1 cellular context compared by ENCODE assay signal in genomic region chr4:48250980-48251379, GRCh38.
TF ChIP-seq lines count a peak whose summit lies in the region.

No MANE protein-coding gene starts in this region.

TF ChIP-seq in K562, 482 proteins besides CTCF, POLR2A, EP300 and RAD21 (continued from another document):
- TF ChIP-seq, protein P1, sequence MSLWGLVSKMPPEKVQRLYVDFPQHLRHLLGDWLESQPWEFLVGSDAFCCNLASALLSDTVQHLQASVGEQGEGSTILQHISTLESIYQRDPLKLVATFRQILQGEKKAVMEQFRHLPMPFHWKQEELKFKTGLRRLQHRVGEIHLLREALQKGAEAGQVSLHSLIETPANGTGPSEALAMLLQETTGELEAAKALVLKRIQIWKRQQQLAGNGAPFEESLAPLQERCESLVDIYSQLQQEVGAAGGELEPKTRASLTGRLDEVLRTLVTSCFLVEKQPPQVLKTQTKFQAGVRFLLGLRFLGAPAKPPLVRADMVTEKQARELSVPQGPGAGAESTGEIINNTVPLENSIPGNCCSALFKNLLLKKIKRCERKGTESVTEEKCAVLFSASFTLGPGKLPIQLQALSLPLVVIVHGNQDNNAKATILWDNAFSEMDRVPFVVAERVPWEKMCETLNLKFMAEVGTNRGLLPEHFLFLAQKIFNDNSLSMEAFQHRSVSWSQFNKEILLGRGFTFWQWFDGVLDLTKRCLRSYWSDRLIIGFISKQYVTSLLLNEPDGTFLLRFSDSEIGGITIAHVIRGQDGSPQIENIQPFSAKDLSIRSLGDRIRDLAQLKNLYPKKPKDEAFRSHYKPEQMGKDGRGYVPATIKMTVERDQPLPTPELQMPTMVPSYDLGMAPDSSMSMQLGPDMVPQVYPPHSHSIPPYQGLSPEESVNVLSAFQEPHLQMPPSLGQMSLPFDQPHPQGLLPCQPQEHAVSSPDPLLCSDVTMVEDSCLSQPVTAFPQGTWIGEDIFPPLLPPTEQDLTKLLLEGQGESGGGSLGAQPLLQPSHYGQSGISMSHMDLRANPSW (CRISPR knock-in tag; IDR thresholded peaks at IDR 0.05): no peak
- TF ChIP-seq, protein P2, sequence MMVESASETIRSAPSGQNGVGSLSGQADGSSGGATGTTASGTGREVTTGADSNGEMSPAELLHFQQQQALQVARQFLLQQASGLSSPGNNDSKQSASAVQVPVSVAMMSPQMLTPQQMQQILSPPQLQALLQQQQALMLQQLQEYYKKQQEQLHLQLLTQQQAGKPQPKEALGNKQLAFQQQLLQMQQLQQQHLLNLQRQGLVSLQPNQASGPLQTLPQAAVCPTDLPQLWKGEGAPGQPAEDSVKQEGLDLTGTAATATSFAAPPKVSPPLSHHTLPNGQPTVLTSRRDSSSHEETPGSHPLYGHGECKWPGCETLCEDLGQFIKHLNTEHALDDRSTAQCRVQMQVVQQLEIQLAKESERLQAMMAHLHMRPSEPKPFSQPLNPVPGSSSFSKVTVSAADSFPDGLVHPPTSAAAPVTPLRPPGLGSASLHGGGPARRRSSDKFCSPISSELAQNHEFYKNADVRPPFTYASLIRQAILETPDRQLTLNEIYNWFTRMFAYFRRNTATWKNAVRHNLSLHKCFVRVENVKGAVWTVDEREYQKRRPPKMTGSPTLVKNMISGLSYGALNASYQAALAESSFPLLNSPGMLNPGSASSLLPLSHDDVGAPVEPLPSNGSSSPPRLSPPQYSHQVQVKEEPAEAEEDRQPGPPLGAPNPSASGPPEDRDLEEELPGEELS (CRISPR knock-in tag; IDR thresholded peaks at IDR 0.05; ENCODE audit: borderline replicate concordance): no peak
- TF ChIP-seq POLR2AphosphoS2 (IDR thresholded peaks at IDR 0.05; ENCODE audit: low read length): no peak
